ENCODE assay signal across 8 cellular contexts in genomic region chr19:48994035-48994386, GRCh38. TPM values are rescaled to one million over a fixed set of nuclear protein-coding genes. Genes with fewer than 3 reads are reported as not detected.
DNase-seq lines count a peak whose midpoint lies in the region; ATAC-seq and TF ChIP-seq lines count a peak whose summit lies in the region.

No MANE protein-coding gene starts in this region.

- H3K9me3 Mint-ChIP-seq in CD8-positive, alpha-beta T cell: no peaks in the 10 kb centered on the region
- no peaks in the 10 kb centered on the region for H3K9me3 Mint-ChIP-seq in endodermal cell

- DNase-seq in CD8-positive, alpha-beta T cell: no peak
- DNase-seq in endodermal cell (no peak), middle frontal gyrus (ENCODE audit: extremely low spot score, low spot score) (no peak), NCI-H1436 treated with DMSO at 0.1 percent for 48 hours (lab: John Stamatoyannopoulos, UW) (no peak), NOMO-1 treated with dmso at 0.1 percent for 144 hours (lab: John Stamatoyannopoulos, UW; ENCODE audit: unreplicated experiment) (no peak)

- H2AFZ ChIP-seq in OCI-LY1 (ENCODE audit: low read length): no peak overlapping the region

- no peaks in the 10 kb centered on the region for H3K27me3 ChIP-seq in CD8-positive, alpha-beta T cell (ENCODE audit: insufficient read depth, low read length)
- H3K27me3 ChIP-seq in OCI-LY1 (ENCODE audit: insufficient read depth, low read length) (no peaks in the 10 kb centered on the region), endodermal cell (ENCODE audit: control insufficient read depth, insufficient read depth, low read length, poor library complexity, severe bottlenecking) (no peaks in the 10 kb centered on the region), neutrophil (no peaks in the 10 kb centered on the region)

- peak overlapping the region; percentile 77 for H3K4me3 ChIP-seq in CD8-positive, alpha-beta T cell (ENCODE audit: low read depth, low read length)
- H3K4me3 ChIP-seq in OCI-LY1 (ENCODE audit: low read depth, low read length, poor library complexity, severe bottlenecking): peak overlapping the region; percentile 99
- peak overlapping the region; percentile 100 for H3K4me3 ChIP-seq in endodermal cell (ENCODE audit: low read length)
- peak overlapping the region; percentile 77 to 81 for H3K4me3 ChIP-seq in neutrophil (ENCODE audit: low read depth in 1 of 2, low read length in 1 of 2)

- intact Hi-C loops in CD8-positive, alpha-beta T cell (cut with DNase I, micrococcal nuclease): loop anchor here (5.0 to 10.0 kb wide), 3 partner anchors 269 to 598 kb away; partner anchors contain the start of genes PRR12 (in 2 of the 2) and LMTK3 (in 1 of the 2)

- peak overlapping the region; percentile 98 for H3K9ac ChIP-seq in OCI-LY1 (ENCODE audit: low read length)
- peak overlapping the region; percentile 80 for H3K9ac ChIP-seq in endodermal cell (ENCODE audit: extremely low read depth, low read length, poor library complexity, severe bottlenecking)

- POLR2A ChIA-PET in CD8-positive, alpha-beta T cell (lab: Charles Lee): interaction anchor here (0.9 to 2.5 kb wide), 14 partner anchors 10 to 465 kb away, joined by 3 to 32 read pairs (median 6); partner anchors contain the start of genes BCAT2 and FTL

- 0 to 2% methylated on average over 1 to 13 of the region's 13 CpGs for WGBS in endodermal cell (ENCODE audit: insufficient coverage in 1 of 2, insufficient read length in 1 of 2), 2 experiments

- H3K4me1 Mint-ChIP-seq in CD8-positive, alpha-beta T cell (ENCODE audit: low read depth): peaks cover 42% of the 10 kb centered on the region
- peaks cover 23% of the 10 kb centered on the region for H3K4me1 Mint-ChIP-seq in endodermal cell

- H3K27me3 Mint-ChIP-seq in CD8-positive, alpha-beta T cell (ENCODE audit: low read depth): no peaks in the 10 kb centered on the region
- H3K27me3 Mint-ChIP-seq in endodermal cell (ENCODE audit: insufficient read depth): no peaks in the 10 kb centered on the region

- peaks cover 26% of the 10 kb centered on the region for H3K36me3 Mint-ChIP-seq in CD8-positive, alpha-beta T cell
- peaks cover 20% of the 10 kb centered on the region for H3K36me3 Mint-ChIP-seq in endodermal cell (ENCODE audit: low read depth)

- H3K36me3 ChIP-seq in CD8-positive, alpha-beta T cell (ENCODE audit: insufficient read depth, low read length): no peaks in the 10 kb centered on the region
- H3K36me3 ChIP-seq in OCI-LY1 (ENCODE audit: insufficient read depth, low read length) (peaks cover under 1% of the 10 kb centered on the region; the same call in 1 of the 2 replicates), endodermal cell (ENCODE audit: control insufficient read depth, insufficient read depth, low read length) (no peaks in the 10 kb centered on the region), neutrophil (peaks cover 19% of the 10 kb centered on the region)

- H3K4me2 ChIP-seq in OCI-LY1 (ENCODE audit: low read length): peak overlapping the region; percentile 100

- H3K4me1 ChIP-seq in CD8-positive, alpha-beta T cell (ENCODE audit: insufficient read depth, low read length): peaks cover 22% of the 10 kb centered on the region
- H3K4me1 ChIP-seq in OCI-LY1 (ENCODE audit: insufficient read depth, low read length, severe bottlenecking) (peaks cover 24% of the 10 kb centered on the region), endodermal cell (ENCODE audit: control insufficient read depth, insufficient read depth, low read length) (peaks cover 4% of the 10 kb centered on the region), neutrophil (ENCODE audit: control insufficient read depth in 1 of 2, insufficient read depth in 1 of 2, low read depth in 1 of 2, low read length in 1 of 2) (peaks cover 39 to 40% of the 10 kb centered on the region in 2 experiments)

- H3K27ac Mint-ChIP-seq in CD8-positive, alpha-beta T cell: peak overlapping the region; percentile 93
- peak overlapping the region; percentile 99 for H3K27ac Mint-ChIP-seq in endodermal cell

- TF ChIP-seq CTCF in CD8-positive, alpha-beta T cell (IDR thresholded peaks at IDR 0.05): no peak
- TF ChIP-seq CTCF in OCI-LY1 (IDR thresholded peaks at IDR 0.05; ENCODE audit: low read length) (no peak), endodermal cell (conservative IDR thresholded peaks at IDR 0.05) (no peak), neutrophil (IDR thresholded peaks at IDR 0.05) (no peak)

- H3K4me3 Mint-ChIP-seq in CD8-positive, alpha-beta T cell: peak overlapping the region; percentile 91
- H3K4me3 Mint-ChIP-seq in endodermal cell: peak overlapping the region; percentile 97

- no peak for ATAC-seq in CD8-positive, alpha-beta T cell
- no peak for ATAC-seq in HG03196 (IDR thresholded peaks at IDR 0.05; ENCODE audit: unreplicated experiment)

- no peaks in the 10 kb centered on the region for H3F3A ChIP-seq in OCI-LY1 (ENCODE audit: insufficient read depth, low read length)

- no peaks in the 10 kb centered on the region for H4K20me1 ChIP-seq in OCI-LY1 (ENCODE audit: insufficient read depth, low read length)

- CTCF ChIA-PET in CD8-positive, alpha-beta T cell (lab: Charles Lee): interaction anchor here (0.7 to 4.0 kb wide), 19 partner anchors 9 to 591 kb away, joined by 3 to 20 read pairs (median 5); partner anchors contain the start of genes FTL, LHB and LIN7B

- H3K9me3 ChIP-seq in CD8-positive, alpha-beta T cell (ENCODE audit: low read length): no peaks in the 10 kb centered on the region
- H3K9me3 ChIP-seq in OCI-LY1 (ENCODE audit: low read length) (no peaks in the 10 kb centered on the region), endodermal cell (ENCODE audit: control insufficient read depth, low read length) (no peaks in the 10 kb centered on the region), neutrophil (no peaks in the 10 kb centered on the region)

- peak overlapping the region; percentile 55 for H3K27ac ChIP-seq in CD8-positive, alpha-beta T cell (ENCODE audit: low read depth, low read length)
- H3K27ac ChIP-seq in OCI-LY1 (ENCODE audit: low read depth, low read length, poor library complexity, severe bottlenecking) (peak overlapping the region; percentile 87), endodermal cell (ENCODE audit: low read depth, low read length) (no peak overlapping the region), neutrophil (peak overlapping the region; percentile 90)

- H3K79me2 ChIP-seq in OCI-LY1 (ENCODE audit: insufficient read depth, low read length): peaks cover 27% of the 10 kb centered on the region

- H3K9me2 ChIP-seq in OCI-LY1 (ENCODE audit: low read depth, low read length): no peaks in the 10 kb centered on the region

RNA-seq across cellular contexts. Expression of gene RUVBL2, which starts 0.3 kb away (rescaled TPM):
- total RNA-seq in CD8-positive, alpha-beta T cell: 10 to 100 TPM; 10.5 to 11.5 TPM
- 100 to 1,000 TPM; 101 to 112 TPM for total RNA-seq in endodermal cell
- polyA plus RNA-seq in endodermal cell (2013, experiment 1 of 2): 71.4 TPM
- 65.0 TPM for polyA plus RNA-seq in endodermal cell (2013, experiment 2 of 2)

RNA-seq across cellular contexts. Expression of gene GYS1, which starts 0.9 kb away (rescaled TPM):
- 10 to 100 TPM in 1 of 2 experiments, 1 to 10 TPM in 1; 9.5 to 11.9 TPM for total RNA-seq in CD8-positive, alpha-beta T cell
- 10 to 100 TPM; 63.5 to 69.1 TPM for total RNA-seq in endodermal cell
- polyA plus RNA-seq in endodermal cell (2013, experiment 1 of 2): 34.7 TPM
- 34.4 TPM for polyA plus RNA-seq in endodermal cell (2013, experiment 2 of 2)

RNA-seq across cellular contexts. Expression of gene LHB, which starts 22.9 kb away (rescaled TPM):
- not detected for total RNA-seq in CD8-positive, alpha-beta T cell
- under 1 TPM in 1 of 2 donors, not detected in 1; 0.59 TPM for total RNA-seq in endodermal cell
- polyA plus RNA-seq in endodermal cell (2013, experiment 1 of 2): not detected
- not detected for polyA plus RNA-seq in endodermal cell (2013, experiment 2 of 2)

RNA-seq across cellular contexts. Expression of gene FTL, which starts 28.9 kb away (rescaled TPM):
- total RNA-seq in CD8-positive, alpha-beta T cell: 100 to 1,000 TPM; 665 to 668 TPM
- 1,000 to 10,000 TPM; 1,784 to 3,181 TPM for total RNA-seq in endodermal cell
- 1,418 TPM for polyA plus RNA-seq in endodermal cell (2013, experiment 1 of 2)
- 1,365 TPM for polyA plus RNA-seq in endodermal cell (2013, experiment 2 of 2)

RNA-seq across cellular contexts. Expression of gene CGB3, which starts 30.1 kb away (rescaled TPM):
- not detected for total RNA-seq in CD8-positive, alpha-beta T cell
- not detected for total RNA-seq in endodermal cell
- polyA plus RNA-seq in endodermal cell (2013, experiment 1 of 2): not detected
- polyA plus RNA-seq in endodermal cell (2013, experiment 2 of 2): not detected

Comparison
In these comparisons a context has a peak if more than half of its experiments do, and no peak if none do; other contexts are left out.
1. RNA of gene RUVBL2, which starts 0.3 kb away (total RNA-seq): 101 to 112 TPM in endodermal cell; 10.5 to 11.5 TPM in CD8-positive, alpha-beta T cell; every median in the first group is over 4 times any median in the second.
2. RNA of gene GYS1, which starts 0.9 kb away (total RNA-seq): 63.5 to 69.1 TPM in endodermal cell; 9.5 to 11.9 TPM in CD8-positive, alpha-beta T cell; every median in the first group is over 4 times any median in the second.
3. Peak in every context shown above with its lines, with median percentiles within 50 percentile points of each other: H3K4me3 ChIP-seq.